In genomic region chr10:70827358-70827757, GRCh38 we compare ENCODE assay signal across 28 cellular contexts. TPM values are rescaled to one million over a fixed set of nuclear protein-coding genes. Genes with fewer than 3 reads are reported as not detected.
DNase-seq lines count a peak whose midpoint lies in the region; ATAC-seq and TF ChIP-seq lines count a peak whose summit lies in the region.
"Had no signal": no experiment of that assay in that cellular context is flagged by ENCODE, and none has a peak within 500 bp of the region (broad histone marks: within the 10 kb centered on the region; RNA-seq: fewer than 3 reads in every experiment).

No MANE protein-coding gene starts in this region.

- peak; percentile 53 for ATAC-seq in activated T-helper 17 cell treated with anti-CD3 and anti-CD28 coated beads, Interleukin-2, amount 50 U/mL, for 72 hours (replicated peaks)
- ATAC-seq in HG02885 (IDR thresholded peaks at IDR 0.05; ENCODE audit: poor library complexity, unreplicated experiment), result no peak
- no peak for ATAC-seq in activated CD4-positive, CD25-positive, alpha-beta regulatory T cell treated with anti-CD3 and anti-CD28 coated beads, Interleukin-2, amount 50 U/mL, for 24 hours
- ATAC-seq: activated CD8-positive, alpha-beta memory T cell treated with anti-CD3 and anti-CD28 coated beads, Interleukin-2, amount 10 ng/mL, durations not matched to agents 7 days and 5 days; activated naive CD8-positive, alpha-beta T cell treated with anti-CD3 and anti-CD28 coated beads, Interleukin-2, amount 50 U/mL, for 24 hours; body of pancreas; effector memory CD8-positive, alpha-beta T cell; stimulated activated naive CD8-positive, alpha-beta T cell treated with anti-CD3 and anti-CD28 coated beads, Interleukin-15, amount 100 ng/mL, for 72 hours had no signal

- peaks cover 13% of the 10 kb centered on the region for H3K36me3 ChIP-seq in osteoblast (ENCODE audit: insufficient read depth, low read length)

- no peaks in the 10 kb centered on the region for H3K9me3 Mint-ChIP-seq in activated CD4-positive, alpha-beta T cell treated with anti-CD3 and anti-CD28 coated beads, Interleukin-2, amount 10 ng/mL, durations not matched to agents 24 days and 14 days
- no peaks in the 10 kb centered on the region for H3K9me3 Mint-ChIP-seq in activated T-helper 17 cell treated with anti-CD3 and anti-CD28 coated beads, Interleukin-2, amount 50 U/mL, for 72 hours
- H3K9me3 Mint-ChIP-seq: activated naive CD8-positive, alpha-beta T cell treated with anti-CD3 and anti-CD28 coated beads, Interleukin-2, amount 50 U/mL, for 24 hours; effector memory CD8-positive, alpha-beta T cell; stimulated activated naive CD8-positive, alpha-beta T cell treated with anti-CD3 and anti-CD28 coated beads, Interleukin-15, amount 100 ng/mL, for 72 hours had no signal

- no peak for DNase-seq in activated CD4-positive, alpha-beta T cell treated with anti-CD3 and anti-CD28 coated beads, Interleukin-2, amount 10 ng/mL, durations not matched to agents 24 days and 14 days
- DNase-seq in activated CD4-positive, alpha-beta T cell treated with anti-CD3 and anti-CD28 coated beads, Interleukin-2, amount 50 U/mL, for 48 hours, result no peak
- peak; percentile 65 for DNase-seq in HCEC 1CT
- DNase-seq in osteoblast (ENCODE audit: insufficient read length, low spot score, missing footprints), result no peak
- DNase-seq in GOT3 (lab: John Stamatoyannopoulos, UW), result no peak
- DNase-seq: 8988T; activated CD4-positive, alpha-beta T cell treated with anti-CD3 and anti-CD28 coated beads for 1 hour; activated CD8-positive, alpha-beta memory T cell treated with anti-CD3 and anti-CD28 coated beads, Interleukin-2, amount 10 ng/mL, durations not matched to agents 7 days and 5 days; activated gamma-delta T cell; activated naive CD8-positive, alpha-beta T cell treated with anti-CD3 and anti-CD28 coated beads, Interleukin-2, amount 50 U/mL, for 24 hours; body of pancreas; DND-41; effector memory CD8-positive, alpha-beta T cell; esophagus squamous epithelium; H7; Karpas-422; NCI-H187 treated with DMSO at 0.1 percent for 48 hours; NCI-H748 treated with DMSO at 0.1 percent for 48 hours; spleen; stimulated activated CD4-positive, alpha-beta T cell treated with anti-CD3 and anti-CD28 coated beads, Interleukin-4, amount 100 ng/mL, for 1 hour; stimulated activated naive CD8-positive, alpha-beta T cell treated with anti-CD3 and anti-CD28 coated beads, Interleukin-15, amount 100 ng/mL, for 72 hours had no signal

- no peak for TF ChIP-seq CTCF in osteoblast (IDR thresholded peaks at IDR 0.05; ENCODE audit: extremely low read depth, low read depth, low read length)

- peak overlapping the region; percentile 20 for H3K4me3 Mint-ChIP-seq in activated CD4-positive, alpha-beta T cell treated with anti-CD3 and anti-CD28 coated beads, Interleukin-2, amount 10 ng/mL, durations not matched to agents 24 days and 14 days
- peak overlapping the region; percentile 21 for H3K4me3 Mint-ChIP-seq in activated T-helper 17 cell treated with anti-CD3 and anti-CD28 coated beads, Interleukin-2, amount 50 U/mL, for 72 hours
- H3K4me3 Mint-ChIP-seq: activated CD8-positive, alpha-beta memory T cell treated with anti-CD3 and anti-CD28 coated beads, Interleukin-2, amount 10 ng/mL, durations not matched to agents 7 days and 5 days; activated naive CD8-positive, alpha-beta T cell treated with anti-CD3 and anti-CD28 coated beads, Interleukin-2, amount 50 U/mL, for 24 hours; B cell; effector memory CD8-positive, alpha-beta T cell; stimulated activated naive CD8-positive, alpha-beta T cell treated with anti-CD3 and anti-CD28 coated beads, Interleukin-15, amount 100 ng/mL, for 72 hours had no signal

- H3K79me2 ChIP-seq in osteoblast (ENCODE audit: insufficient read depth, low read length), result peaks cover 35% of the 10 kb centered on the region

- H3K4me2 ChIP-seq in osteoblast (ENCODE audit: insufficient read depth, low read length), result no peak overlapping the region

- H2AFZ ChIP-seq in osteoblast (ENCODE audit: low read length), result no peak overlapping the region

- H3K4me1 ChIP-seq in osteoblast (ENCODE audit: insufficient read depth, low read length), result peaks cover 27% of the 10 kb centered on the region

- peak overlapping the region; percentile 32 for H3K27ac ChIP-seq in osteoblast (ENCODE audit: low read depth, low read length)
- H3K27ac ChIP-seq: body of pancreas, esophagus squamous epithelium, spleen, tibial nerve had no signal

- peaks cover 23% of the 10 kb centered on the region for H3K4me1 Mint-ChIP-seq in activated CD4-positive, alpha-beta T cell treated with anti-CD3 and anti-CD28 coated beads, Interleukin-2, amount 10 ng/mL, durations not matched to agents 24 days and 14 days
- peaks cover 32% of the 10 kb centered on the region for H3K4me1 Mint-ChIP-seq in activated T-helper 17 cell treated with anti-CD3 and anti-CD28 coated beads, Interleukin-2, amount 50 U/mL, for 72 hours

- peak overlapping the region; percentile 73 for H3K27ac Mint-ChIP-seq in activated CD4-positive, alpha-beta T cell treated with anti-CD3 and anti-CD28 coated beads, Interleukin-2, amount 10 ng/mL, durations not matched to agents 24 days and 14 days
- H3K27ac Mint-ChIP-seq in activated T-helper 17 cell treated with anti-CD3 and anti-CD28 coated beads, Interleukin-2, amount 50 U/mL, for 72 hours, result peak overlapping the region; percentile 13
- H3K27ac Mint-ChIP-seq: activated CD8-positive, alpha-beta memory T cell treated with anti-CD3 and anti-CD28 coated beads, Interleukin-2, amount 10 ng/mL, durations not matched to agents 7 days and 5 days; activated naive CD8-positive, alpha-beta T cell treated with anti-CD3 and anti-CD28 coated beads, Interleukin-2, amount 50 U/mL, for 24 hours; B cell; stimulated activated naive CD8-positive, alpha-beta T cell treated with anti-CD3 and anti-CD28 coated beads, Interleukin-15, amount 100 ng/mL, for 72 hours had no signal

- no peaks in the 10 kb centered on the region for H3K27me3 ChIP-seq in osteoblast (ENCODE audit: insufficient read depth, low read length)
- H3K27me3 ChIP-seq: body of pancreas, esophagus squamous epithelium, spleen, tibial nerve had no signal

- H3K4me3 ChIP-seq in osteoblast (ENCODE audit: insufficient read depth, low read length), result no peak overlapping the region
- H3K4me3 ChIP-seq: body of pancreas, esophagus squamous epithelium, lung, spleen, tibial nerve had no signal

- no peaks in the 10 kb centered on the region for H4K20me1 ChIP-seq in osteoblast (ENCODE audit: insufficient read depth, low read length)

- peaks cover 39% of the 10 kb centered on the region for H3K36me3 Mint-ChIP-seq in activated CD4-positive, alpha-beta T cell treated with anti-CD3 and anti-CD28 coated beads, Interleukin-2, amount 10 ng/mL, durations not matched to agents 24 days and 14 days (ENCODE audit: low read depth)
- H3K36me3 Mint-ChIP-seq in activated T-helper 17 cell treated with anti-CD3 and anti-CD28 coated beads, Interleukin-2, amount 50 U/mL, for 72 hours (ENCODE audit: low read depth), result peaks cover 76% of the 10 kb centered on the region

- no peaks in the 10 kb centered on the region for H3K9me3 ChIP-seq in osteoblast (ENCODE audit: low read depth, low read length)
- H3K9me3 ChIP-seq: body of pancreas, esophagus squamous epithelium, spleen, tibial nerve had no signal

- intact Hi-C loops in activated CD4-positive, alpha-beta T cell treated with anti-CD3 and anti-CD28 coated beads, Interleukin-2, amount 10 ng/mL, durations not matched to agents 24 days and 14 days (cut with micrococcal nuclease), result no loop called here

- no peaks in the 10 kb centered on the region for H3K27me3 Mint-ChIP-seq in activated CD4-positive, alpha-beta T cell treated with anti-CD3 and anti-CD28 coated beads, Interleukin-2, amount 10 ng/mL, durations not matched to agents 24 days and 14 days
- no peaks in the 10 kb centered on the region for H3K27me3 Mint-ChIP-seq in activated T-helper 17 cell treated with anti-CD3 and anti-CD28 coated beads, Interleukin-2, amount 50 U/mL, for 72 hours
- H3K27me3 Mint-ChIP-seq: activated CD8-positive, alpha-beta memory T cell treated with anti-CD3 and anti-CD28 coated beads, Interleukin-2, amount 10 ng/mL, durations not matched to agents 7 days and 5 days; activated naive CD8-positive, alpha-beta T cell treated with anti-CD3 and anti-CD28 coated beads, Interleukin-2, amount 50 U/mL, for 24 hours; B cell; effector memory CD8-positive, alpha-beta T cell; stimulated activated naive CD8-positive, alpha-beta T cell treated with anti-CD3 and anti-CD28 coated beads, Interleukin-15, amount 100 ng/mL, for 72 hours had no signal

RNA-seq across cellular contexts. Expression of gene SGPL1, which starts 11.6 kb away (rescaled TPM):
- 94.0 and 98.9 TPM in 2 replicates for total RNA-seq in activated CD4-positive, alpha-beta T cell treated with anti-CD3 and anti-CD28 coated beads, Interleukin-2, amount 10 ng/mL, durations not matched to agents 24 days and 14 days
- 10 to 100 TPM; 23.9 to 30.8 TPM for total RNA-seq in activated T-helper 17 cell treated with anti-CD3 and anti-CD28 coated beads, Interleukin-2, amount 50 U/mL, for 72 hours
- total RNA-seq in osteoblast, result 46.6 and 47.4 TPM in 2 replicates

RNA-seq across cellular contexts. Expression of gene TBATA, which starts 42.2 kb away (rescaled TPM):
- total RNA-seq in activated CD4-positive, alpha-beta T cell treated with anti-CD3 and anti-CD28 coated beads, Interleukin-2, amount 10 ng/mL, durations not matched to agents 24 days and 14 days, result not detected in 2 replicates
- not detected for total RNA-seq in activated T-helper 17 cell treated with anti-CD3 and anti-CD28 coated beads, Interleukin-2, amount 50 U/mL, for 72 hours
- not detected in 2 replicates for total RNA-seq in osteoblast
- total RNA-seq: activated CD8-positive, alpha-beta memory T cell treated with anti-CD3 and anti-CD28 coated beads, Interleukin-2, amount 10 ng/mL, durations not matched to agents 7 days and 5 days; B cell; body of pancreas; esophagus squamous epithelium; H7; kidney epithelial cell; lung; tibial nerve had no signal
